ENCODE assay signal across 24 cellular contexts in the genomic region with DNA sequence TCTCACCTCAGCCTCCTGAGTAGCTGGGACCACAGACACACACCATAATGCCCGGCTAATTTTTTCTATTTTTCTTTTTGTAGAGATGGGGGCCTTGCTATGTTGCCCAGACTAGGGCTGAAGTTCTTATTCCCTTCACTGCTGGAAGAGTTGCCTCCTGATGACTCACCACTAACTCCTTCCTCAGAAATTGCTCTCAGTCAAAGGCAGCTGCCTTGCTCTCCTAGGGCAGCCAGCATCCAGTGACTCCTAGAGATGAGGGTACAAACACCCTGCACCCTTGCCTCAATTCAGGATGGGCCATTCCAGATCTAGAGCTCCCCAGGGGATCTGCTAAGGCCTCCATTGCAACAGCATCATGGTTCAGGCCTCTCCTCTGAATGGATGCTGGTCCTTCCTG. TPM values are rescaled to one million over a fixed set of nuclear protein-coding genes. Genes with fewer than 3 reads are reported as not detected.
DNase-seq lines count a peak whose midpoint lies in the region; ATAC-seq and TF ChIP-seq lines count a peak whose summit lies in the region.
"Had no signal": no experiment of that assay in that cellular context is flagged by ENCODE, and none has a peak within 500 bp of the region (broad histone marks: within the 10 kb centered on the region; RNA-seq: fewer than 3 reads in every experiment).

No MANE protein-coding gene starts in this region.

- no peaks in the 10 kb centered on the region for H3K4me1 ChIP-seq in right cardiac atrium (ENCODE audit: control insufficient read depth, insufficient read depth, low read length)
- no peaks in the 10 kb centered on the region for H3K4me1 ChIP-seq in neural progenitor cell
- H3K4me1 ChIP-seq: breast epithelium, gastroesophageal sphincter, Peyer's patch had no signal

- DNase-seq in ELR (ENCODE audit: low read depth) (peak; percentile 47), RKO (ENCODE audit: low spot score) (peak; percentile 14), epithelial cell of esophagus (ENCODE audit: low read depth) (peak; percentile 37), non-pigmented ciliary epithelial cell (ENCODE audit: low read depth) (peak; percentile 11), right cardiac atrium (no peak), neural progenitor cell (ENCODE audit: low spot score) (no peak), CD1c-positive myeloid dendritic cell (ENCODE audit: extremely low spot score) (no peak)
- DNase-seq in activated CD4-positive, CD25-positive, alpha-beta regulatory T cell treated with anti-CD3 and anti-CD28 coated beads, Interleukin-2, amount 50 U/mL, for 72 hours = no peak
- DNase-seq: activated CD4-positive, alpha-beta memory T cell treated with anti-CD3 and anti-CD28 coated beads, Interleukin-2, amount 10 ng/mL, durations not matched to agents 7 days and 5 days; activated CD4-positive, CD25-positive, alpha-beta regulatory T cell; activated gamma-delta T cell; activated T-cell treated with anti-CD3 and anti-CD28 coated beads for 4 hours; left cardiac atrium; mesendoderm; NCI-H2029 treated with DMSO at 0.1 percent for 48 hours; Peyer's patch; stimulated activated naive CD8-positive, alpha-beta T cell treated with anti-CD3 and anti-CD28 coated beads, Interleukin-15, Interleukin-2, amounts not matched to agents 100 U/mL and 50 U/mL, for 24 hours had no signal

- H3K4me3 ChIP-seq in epithelial cell of esophagus (ENCODE audit: low read length) (no peak overlapping the region), right cardiac atrium (ENCODE audit: low read length) (no peak overlapping the region), neural progenitor cell (no peak overlapping the region)
- H3K4me3 ChIP-seq: breast epithelium, gastroesophageal sphincter, K562, Peyer's patch, skin epidermis had no signal

- no peak overlapping the region for H3K4me3 Mint-ChIP-seq in neural progenitor cell
- H3K4me3 Mint-ChIP-seq: activated CD4-positive, alpha-beta memory T cell treated with anti-CD3 and anti-CD28 coated beads, Interleukin-2, amount 10 ng/mL, durations not matched to agents 7 days and 5 days; natural killer cell treated with Interleukin-12 subunit alpha and Interleukin-12 subunit beta and Interleukin-15 and Interleukin-18, amount 100 ng/mL, for 72 hours; T-helper 2 cell treated with Interferon-gamma antibody and Interleukin-4, amounts not matched to agents 5 μg/mL and 100 μg/mL, for 36 hours; type B pancreatic cell had no signal

- no peak for ATAC-seq in right cardiac atrium
- ATAC-seq: gastroesophageal sphincter; K562; natural killer cell treated with Interleukin-12 subunit alpha and Interleukin-12 subunit beta and Interleukin-15 and Interleukin-18, amount 100 ng/mL, for 72 hours; stimulated activated naive CD8-positive, alpha-beta T cell treated with anti-CD3 and anti-CD28 coated beads, Interleukin-15, Interleukin-2, amounts not matched to agents 100 U/mL and 50 U/mL, for 24 hours had no signal

- H3K27me3 Mint-ChIP-seq in neural progenitor cell (ENCODE audit: insufficient read depth, low read depth) = no peaks in the 10 kb centered on the region
- H3K27me3 Mint-ChIP-seq: activated CD4-positive, alpha-beta memory T cell treated with anti-CD3 and anti-CD28 coated beads, Interleukin-2, amount 10 ng/mL, durations not matched to agents 7 days and 5 days had no signal

- H3K36me3 ChIP-seq in neural progenitor cell = no peaks in the 10 kb centered on the region
- H3K36me3 ChIP-seq: breast epithelium, gastroesophageal sphincter, Peyer's patch had no signal

- H3K36me3 Mint-ChIP-seq in neural progenitor cell = no peaks in the 10 kb centered on the region
- H3K36me3 Mint-ChIP-seq: natural killer cell treated with Interleukin-12 subunit alpha and Interleukin-12 subunit beta and Interleukin-15 and Interleukin-18, amount 100 ng/mL, for 72 hours; type B pancreatic cell had no signal

- no peaks in the 10 kb centered on the region for H3K79me2 ChIP-seq in neural progenitor cell (ENCODE audit: low read depth)

- intact Hi-C loops in right cardiac atrium (cut with DNase I) = no loop called here

- WGBS in right cardiac atrium = 92% methylated on average over 1 of the region's 1 CpG

- H3F3A ChIP-seq in neural progenitor cell (ENCODE audit: low read depth) = no peaks in the 10 kb centered on the region

- H3K9me3 ChIP-seq in right cardiac atrium (ENCODE audit: control insufficient read depth, low read length) (no peaks in the 10 kb centered on the region), neural progenitor cell (ENCODE audit: low read depth) (no peaks in the 10 kb centered on the region)
- H3K9me3 ChIP-seq: breast epithelium, gastroesophageal sphincter, Peyer's patch had no signal

- H3K4me1 Mint-ChIP-seq in neural progenitor cell = no peaks in the 10 kb centered on the region
- H3K4me1 Mint-ChIP-seq: activated CD4-positive, alpha-beta memory T cell treated with anti-CD3 and anti-CD28 coated beads, Interleukin-2, amount 10 ng/mL, durations not matched to agents 7 days and 5 days had no signal

- H3K27ac Mint-ChIP-seq in neural progenitor cell = no peak overlapping the region
- H3K27ac Mint-ChIP-seq: activated CD4-positive, alpha-beta memory T cell treated with anti-CD3 and anti-CD28 coated beads, Interleukin-2, amount 10 ng/mL, durations not matched to agents 7 days and 5 days; natural killer cell treated with Interleukin-12 subunit alpha and Interleukin-12 subunit beta and Interleukin-15 and Interleukin-18, amount 100 ng/mL, for 72 hours; T-helper 2 cell treated with Interferon-gamma antibody and Interleukin-4, amounts not matched to agents 5 μg/mL and 100 μg/mL, for 36 hours; type B pancreatic cell had no signal

- no peaks in the 10 kb centered on the region for H3K27me3 ChIP-seq in right cardiac atrium (ENCODE audit: control insufficient read depth, insufficient read depth)
- no peaks in the 10 kb centered on the region for H3K27me3 ChIP-seq in neural progenitor cell
- H3K27me3 ChIP-seq: breast epithelium, gastroesophageal sphincter, Peyer's patch had no signal

- H4K20me1 ChIP-seq in neural progenitor cell (ENCODE audit: low read depth) = no peaks in the 10 kb centered on the region

- H2AFZ ChIP-seq in neural progenitor cell (replicated peaks) = no peak overlapping the region

- no peak for TF ChIP-seq CTCF in epithelial cell of esophagus (IDR thresholded peaks at IDR 0.05; ENCODE audit: insufficient read depth, low read depth, low read length, missing control alignments)
- no peak for TF ChIP-seq CTCF in neural progenitor cell (IDR thresholded peaks at IDR 0.05)

- peaks cover 4% of the 10 kb centered on the region for H3K9me3 Mint-ChIP-seq in neural progenitor cell
- H3K9me3 Mint-ChIP-seq: activated CD4-positive, alpha-beta memory T cell treated with anti-CD3 and anti-CD28 coated beads, Interleukin-2, amount 10 ng/mL, durations not matched to agents 7 days and 5 days; natural killer cell treated with Interleukin-12 subunit alpha and Interleukin-12 subunit beta and Interleukin-15 and Interleukin-18, amount 100 ng/mL, for 72 hours; T-helper 2 cell treated with Interferon-gamma antibody and Interleukin-4, amounts not matched to agents 5 μg/mL and 100 μg/mL, for 36 hours had no signal

- H3K27ac ChIP-seq in right cardiac atrium (ENCODE audit: low read length) (no peak overlapping the region), neural progenitor cell (no peak overlapping the region)
- H3K27ac ChIP-seq: breast epithelium, gastroesophageal sphincter, Peyer's patch, skin epidermis had no signal

- no peak overlapping the region for H3K4me2 ChIP-seq in neural progenitor cell

- no peak overlapping the region for H3K9ac ChIP-seq in neural progenitor cell

RNA-seq across cellular contexts. Expression of gene RASSF8, which starts 54.0 kb away (rescaled TPM):
- 10 to 100 TPM; 62.1 to 94.6 (median 79.5) TPM for total RNA-seq in right cardiac atrium
- 13.0 TPM for polyA plus RNA-seq in right cardiac atrium
- 53.9 and 77.0 TPM in 2 replicates for total RNA-seq in neural progenitor cell (ENCODE audit: low replicate concordance)

Comparison
In these comparisons a context has a peak if more than half of its experiments do, and no peak if none do; other contexts are left out.
1. DNase-seq: peak in ELR (single experiment), RKO (single experiment), epithelial cell of esophagus (single experiment) and non-pigmented ciliary epithelial cell (single experiment); none in right cardiac atrium (0 of 3), activated CD4-positive, CD25-positive, alpha-beta regulatory T cell treated with anti-CD3 and anti-CD28 coated beads, Interleukin-2, amount 50 U/mL, for 72 hours (single experiment), neural progenitor cell (single experiment) and CD1c-positive myeloid dendritic cell (single experiment).